16 cellular contexts compared by ENCODE assay signal in genomic region chr1:112054504-112054903, GRCh38.
DNase-seq lines count a peak whose midpoint lies in the region; ATAC-seq, FAIRE-seq and TF ChIP-seq lines count a peak whose summit lies in the region.
"Had no signal": no experiment of that assay in that cellular context is flagged by ENCODE, and none has a peak within 500 bp of the region (broad histone marks: within the 10 kb centered on the region; RNA-seq: fewer than 3 reads in every experiment).

No MANE protein-coding gene starts in this region.

- H3K9me3 ChIP-seq in liver (ENCODE audit: control insufficient read depth in 4 of 4, low read length in 3 of 4) (no peaks in the 10 kb centered on the region), HepG2 (ENCODE audit: low read length) (no peaks in the 10 kb centered on the region), H1 (ENCODE audit: insufficient read depth in 2 of 2, low read depth in 1 of 2, low read length in 1 of 2) (no peaks in the 10 kb centered on the region), right cardiac atrium (ENCODE audit: control insufficient read depth, low read length) (no peaks in the 10 kb centered on the region)
- H3K9me3 ChIP-seq: Caco-2 had no signal

- no peak overlapping the region for H4K5ac ChIP-seq in H1 (ENCODE audit: insufficient read length, low read depth, low read length)

- no peak overlapping the region for H2BK12ac ChIP-seq in H1 (ENCODE audit: low read depth, low read length)

- ATAC-seq in HepG2: no peak
- peak; percentile 79 to 81 for ATAC-seq in right cardiac atrium
- ATAC-seq: Panc1 had no signal

- no peak overlapping the region for H2AK5ac ChIP-seq in H1 (ENCODE audit: low read depth, low read length)

- H3K79me2 ChIP-seq in HepG2 (ENCODE audit: insufficient read depth, low read length): no peaks in the 10 kb centered on the region
- no peaks in the 10 kb centered on the region for H3K79me2 ChIP-seq in H1 (ENCODE audit: control insufficient read depth in 1 of 2, insufficient read depth in 2 of 2, low read length in 2 of 2)

- H4K8ac ChIP-seq in H1 (ENCODE audit: extremely low read depth, insufficient read depth, low read length): no peak overlapping the region

- H4K91ac ChIP-seq in H1 (replicated peaks; ENCODE audit: insufficient read length, low read length): no peak overlapping the region

- no peaks in the 10 kb centered on the region for H3K79me1 ChIP-seq in H1 (ENCODE audit: low read depth, low read length)

- no peak for TF ChIP-seq POLR2A in HepG2 (IDR thresholded peaks at IDR 0.05; ENCODE audit: insufficient read depth in 1 of 2, low read depth in 2 of 2, low read length in 2 of 2)
- TF ChIP-seq POLR2A in H1 (IDR thresholded peaks at IDR 0.05; ENCODE audit: control extremely low read depth in 1 of 2, low read depth in 2 of 2, low read length in 2 of 2): no peak
- TF ChIP-seq POLR2A in H54 (IDR thresholded peaks at IDR 0.05; ENCODE audit: low read depth, low read length): no peak

- FAIRE-seq in HepG2 (lab: Jason Lieb, UNC) (no peak), H1 (lab: Jason Lieb, UNC) (peak; percentile 19), H54 (lab: Jason Lieb, UNC) (no peak)
- FAIRE-seq: G401.6, GM12891, HTR-8/SVneo had no signal

- H3K23me2 ChIP-seq in H1 (ENCODE audit: low read depth, low read length): no peaks in the 10 kb centered on the region

- no peaks in the 10 kb centered on the region for H3K27me3 ChIP-seq in liver (ENCODE audit: control insufficient read depth in 4 of 4, insufficient read depth in 4 of 4, low read length in 3 of 4)
- no peaks in the 10 kb centered on the region for H3K27me3 ChIP-seq in HepG2 (ENCODE audit: control insufficient read depth in 1 of 2, insufficient read depth in 2 of 2, low read length in 2 of 2)
- H3K27me3 ChIP-seq in H1 (replicated peaks in 1 of 4; ENCODE audit: control insufficient read depth in 3 of 4, extremely low read depth in 1 of 4, insufficient read depth in 3 of 4, low read length in 3 of 4): no peaks in the 10 kb centered on the region
- no peaks in the 10 kb centered on the region for H3K27me3 ChIP-seq in right cardiac atrium (ENCODE audit: control insufficient read depth, insufficient read depth)

- intact Hi-C loops in HepG2 (cut with micrococcal nuclease; ENCODE audit: unreplicated experiment): no loop called here
- intact Hi-C loops in right cardiac atrium (cut with DNase I): loop anchor here in 1 of 4 donors (10.0 kb wide), 1 partner anchor 280 kb away; no protein-coding TSS in a partner anchor

- no peak overlapping the region for H2BK20ac ChIP-seq in H1 (ENCODE audit: low read length)

- no TSS peak for BruUV-seq in HepG2 (replicated peaks; lab: Mats Ljungman, UMichigan)

- no peak for TF ChIP-seq CTCF in liver (IDR thresholded peaks at IDR 0.05; ENCODE audit: low read depth, low read length, missing input control)
- no peak for TF ChIP-seq CTCF in HepG2 (CRISPR knock-in tag; IDR thresholded peaks at IDR 0.05)
- no peak for TF ChIP-seq CTCF in H1 (IDR thresholded peaks at IDR 0.05; ENCODE audit: control extremely low read depth in 1 of 3, insufficient read depth in 1 of 3, low read depth in 1 of 3, low read length in 3 of 3)

- CTCF ChIA-PET in HepG2 (lab: Yijun Ruan, JAX; ENCODE audit: low intra/inter-chr PET ratio, low total read pairs): no interaction called here
- CTCF ChIA-PET in H1 (lab: Charles Lee; ENCODE audit: partially characterized antibody): no interaction called here

- no peak for TF ChIP-seq RAD21 in liver (IDR thresholded peaks at IDR 0.05)
- no peak for TF ChIP-seq RAD21 in HepG2 (CRISPR knock-in tag; IDR thresholded peaks at IDR 0.05)
- no peak for TF ChIP-seq RAD21 in H1 (IDR thresholded peaks at IDR 0.05 in 1 of 2, conservative IDR thresholded peaks at IDR 0.05 in 1 of 2; ENCODE audit: low read depth in 2 of 2, low read length in 2 of 2)

- H2BK120ac ChIP-seq in H1 (replicated peaks; ENCODE audit: low read depth, low read length): no peak overlapping the region

- in situ Hi-C loops in HepG2 (cut with HindIII; ENCODE audit: extremely low pct_ligation_motif_present, low pct_unique_long_range_greater_than_20kb): no loop called here

- no peak overlapping the region for H3K4ac ChIP-seq in H1 (replicated peaks; ENCODE audit: insufficient read length, low read depth, low read length)

- no peak overlapping the region for H3K23ac ChIP-seq in H1 (ENCODE audit: insufficient read length)

- 94% methylated on average over 2 of the region's 2 CpGs for WGBS in liver
- WGBS in HepG2 (ENCODE audit: low lambda C conversion rate): 94% methylated on average over 2 of the region's 2 CpGs
- whole genome bisulfite sequencing in H1 (ENCODE audit: extremely low coverage in 1 of 2, insufficient coverage in 1 of 2, insufficient read length in 1 of 2, insufficient replicate concordance in 2 of 2, low coverage in 1 of 2, low lambda C conversion rate in 2 of 2, missing lambda C conversion rate in 1 of 2), 2 experiments: 92% methylated on average over 2 of the region's 2 CpGs; no CpG with 5 or more reads in 1 of the 2 experiments
- 76% methylated on average over 2 of the region's 2 CpGs for WGBS in right cardiac atrium

- no peaks in the 10 kb centered on the region for H3K36me3 ChIP-seq in liver (ENCODE audit: control insufficient read depth in 4 of 4, insufficient read depth in 3 of 4, low read depth in 1 of 4, low read length in 3 of 4)
- H3K36me3 ChIP-seq in HepG2 (replicated peaks in 1 of 2; ENCODE audit: control insufficient read depth in 1 of 2, insufficient read depth in 2 of 2, low read length in 2 of 2): no peaks in the 10 kb centered on the region
- H3K36me3 ChIP-seq in H1 (ENCODE audit: control insufficient read depth in 2 of 4, insufficient read depth in 4 of 4, low read length in 3 of 4): no peaks in the 10 kb centered on the region

- H3K4me1 ChIP-seq in liver (ENCODE audit: control insufficient read depth in 4 of 4, insufficient read depth in 4 of 4, low read length in 3 of 4) (no peaks in the 10 kb centered on the region), HepG2 (ENCODE audit: insufficient read depth, low read length) (no peaks in the 10 kb centered on the region), H1 (replicated peaks in 1 of 4; ENCODE audit: control insufficient read depth in 3 of 4, insufficient read depth in 4 of 4, low read length in 3 of 4) (no peaks in the 10 kb centered on the region), right cardiac atrium (ENCODE audit: control insufficient read depth, insufficient read depth, low read length) (no peaks in the 10 kb centered on the region)
- H3K4me1 ChIP-seq: Caco-2 had no signal

- H3K18ac ChIP-seq in H1 (ENCODE audit: extremely low read depth, low read length): no peak overlapping the region

- H3K4me3 ChIP-seq in liver (ENCODE audit: low read depth in 1 of 3, low read length in 3 of 3) (no peak overlapping the region), HepG2 (replicated peaks in 1 of 3; ENCODE audit: insufficient read depth in 1 of 3, low read depth in 2 of 3, low read length in 3 of 3) (no peak overlapping the region), H1 (ENCODE audit: extremely low read depth in 1 of 4, insufficient read depth in 2 of 4, low read depth in 3 of 4, low read length in 4 of 4) (no peak overlapping the region), right cardiac atrium (ENCODE audit: low read length) (no peak overlapping the region)

- H4K20me1 ChIP-seq in HepG2 (ENCODE audit: insufficient read depth, low read length): no peaks in the 10 kb centered on the region
- H4K20me1 ChIP-seq in H1 (replicated peaks in 1 of 2; ENCODE audit: control insufficient read depth in 1 of 2, insufficient read depth in 2 of 2, low read length in 2 of 2): no peaks in the 10 kb centered on the region

- DNase-seq in HepG2 (ENCODE audit: low spot score) (no peak), H1 (ENCODE audit: low read depth in 1 of 2, low spot score in 2 of 2) (no peak), right cardiac atrium (peak in 1 of 3 donors; percentile 27), DMS79 treated with DMSO at 0.1 percent for 48 hours (lab: John Stamatoyannopoulos, UW) (no peak), H54 (ENCODE audit: insufficient read length, low spot score) (no peak)
- DNase-seq in stimulated activated CD4-positive, alpha-beta T cell treated with anti-CD3 and anti-CD28 coated beads, Interleukin-4, amount 100 ng/mL, for 1 hour: no peak
- DNase-seq: AML-193, Caco-2, NCI-H1092 treated with DMSO at 0.1 percent for 48 hours, NCI-H1694, NCI-H748 treated with DMSO at 0.1 percent for 48 hours had no signal

- H2BK15ac ChIP-seq in H1 (ENCODE audit: low read length): no peak overlapping the region

- TF ChIP-seq EP300 in HepG2 (IDR thresholded peaks at IDR 0.05; ENCODE audit: low read depth in 2 of 2, low read length in 2 of 2) (no peak), HepG2 (CRISPR knock-in tag; IDR thresholded peaks at IDR 0.05; ENCODE audit: borderline replicate concordance) (no peak), H1 (IDR thresholded peaks at IDR 0.05; ENCODE audit: borderline replicate concordance in 1 of 2, low read depth in 2 of 2, low read length in 2 of 2) (no peak)

- H2AFZ ChIP-seq in HepG2 (ENCODE audit: low read length) (no peak overlapping the region), H1 (ENCODE audit: low read length) (no peak overlapping the region)

- no peak overlapping the region for H3K4me2 ChIP-seq in HepG2 (ENCODE audit: low read depth, low read length)
- no peak overlapping the region for H3K4me2 ChIP-seq in H1 (ENCODE audit: insufficient read depth in 1 of 2, low read depth in 2 of 2, low read length in 2 of 2)

- H3K9ac ChIP-seq in liver (ENCODE audit: low read depth in 1 of 2, low read length in 2 of 2): no peak overlapping the region
- no peak overlapping the region for H3K9ac ChIP-seq in HepG2 (ENCODE audit: insufficient read depth, low read depth, low read length)
- no peak overlapping the region for H3K9ac ChIP-seq in H1 (replicated peaks in 1 of 4; ENCODE audit: extremely low read depth in 1 of 4, low read depth in 3 of 4, low read length in 3 of 4)

- H3K56ac ChIP-seq in H1 (replicated peaks; ENCODE audit: insufficient read length, low read depth, low read length): no peak overlapping the region

- POLR2A ChIA-PET in HepG2 (lab: Yijun Ruan, JAX) (no interaction called here), H1 (lab: Charles Lee; ENCODE audit: partially characterized antibody) (no interaction called here)

- H2BK5ac ChIP-seq in H1 (ENCODE audit: low read depth, low read length): no peak overlapping the region

- H3K27ac ChIP-seq in liver (ENCODE audit: low read depth in 1 of 2, low read length in 2 of 2) (no peak overlapping the region), HepG2 (ENCODE audit: extremely low read length, insufficient read depth, low read length) (no peak overlapping the region), H1 (ENCODE audit: low read depth, low read length) (no peak overlapping the region), right cardiac atrium (ENCODE audit: low read length) (no peak overlapping the region)

- no peak overlapping the region for H3K14ac ChIP-seq in H1 (ENCODE audit: insufficient read length)

TF ChIP-seq in liver, 16 proteins besides CTCF, POLR2A, EP300 and RAD21 (continues in another document):
- TF ChIP-seq YY1 (IDR thresholded peaks at IDR 0.05): no peak
- peak in 1 of 2 donors; percentile 4 for TF ChIP-seq RXRA (IDR thresholded peaks at IDR 0.05)

TF ChIP-seq in HepG2, 621 proteins besides CTCF, POLR2A, EP300 and RAD21 (continues in another document):
- no peak for TF ChIP-seq ZNF282 (IDR thresholded peaks at IDR 0.05; ENCODE audit: partially characterized antibody)
- TF ChIP-seq FLYWCH1 (CRISPR knock-in tag; IDR thresholded peaks at IDR 0.05): no peak

TF ChIP-seq in H1, 55 proteins besides CTCF, POLR2A, EP300 and RAD21 (continues in another document):
- TF ChIP-seq TCF12 (IDR thresholded peaks at IDR 0.05; ENCODE audit: low read depth, low read length): no peak
